In genomic region chr15:49877871-49878511, GRCh38 we compare ENCODE assay signal across 13 cellular contexts.
DNase-seq lines count a peak whose midpoint lies in the region; ATAC-seq and TF ChIP-seq lines count a peak whose summit lies in the region.
"Had no signal": no experiment of that assay in that cellular context is flagged by ENCODE, and none has a peak within 500 bp of the region (broad histone marks: within the 10 kb centered on the region; RNA-seq: fewer than 3 reads in every experiment).

No MANE protein-coding gene starts in this region.

- no peak overlapping the region for H3K4me3 Mint-ChIP-seq in natural killer cell
- H3K4me3 Mint-ChIP-seq in natural killer cell treated with Interleukin-12 subunit alpha and Interleukin-12 subunit beta and Interleukin-15 and Interleukin-18, amount 100 ng/mL, for 72 hours = no peak overlapping the region
- H3K4me3 Mint-ChIP-seq: activated T-cell treated with anti-CD3 and anti-CD28 coated beads, Interleukin-2, amount 50 U/mL, for 72 hours had no signal

- no peak for TF ChIP-seq CTCF in natural killer cell (IDR thresholded peaks at IDR 0.05)
- no peak for TF ChIP-seq CTCF in psoas muscle (IDR thresholded peaks at IDR 0.05)

- H3K36me3 Mint-ChIP-seq in natural killer cell = peaks cover 31% of the 10 kb centered on the region
- H3K36me3 Mint-ChIP-seq in natural killer cell treated with Interleukin-12 subunit alpha and Interleukin-12 subunit beta and Interleukin-15 and Interleukin-18, amount 100 ng/mL, for 72 hours = peaks cover 50% of the 10 kb centered on the region

- no peaks in the 10 kb centered on the region for H3K4me1 ChIP-seq in psoas muscle
- peaks cover 5 to 11% of the 10 kb centered on the region in 2 donors for H3K4me1 ChIP-seq in aorta (ENCODE audit: control insufficient read depth in 1 of 2, insufficient read depth in 2 of 2, low read length in 2 of 2)

- H3K27me3 Mint-ChIP-seq in natural killer cell (ENCODE audit: low read depth in 2 of 2) = no peaks in the 10 kb centered on the region
- H3K27me3 Mint-ChIP-seq in natural killer cell treated with Interleukin-12 subunit alpha and Interleukin-12 subunit beta and Interleukin-15 and Interleukin-18, amount 100 ng/mL, for 72 hours = no peaks in the 10 kb centered on the region

- H3K9me3 ChIP-seq in psoas muscle = no peaks in the 10 kb centered on the region
- no peaks in the 10 kb centered on the region for H3K9me3 ChIP-seq in aorta (ENCODE audit: control insufficient read depth, low read length)

- no peak for DNase-seq in natural killer cell
- no peak for DNase-seq in natural killer cell treated with Interleukin-12 subunit alpha and Interleukin-12 subunit beta and Interleukin-15 and Interleukin-18, amount 100 ng/mL, for 72 hours (ENCODE audit: low spot score)
- DNase-seq in left cardiac atrium = no peak
- DNase-seq in psoas muscle = no peak
- DNase-seq in aorta = peak in 1 of 2 donors; percentile 55
- no peak for DNase-seq in G401 (ENCODE audit: low spot score)
- DNase-seq in HuH-7.5 (ENCODE audit: low spot score) = no peak
- DNase-seq: activated CD4-positive, CD25-positive, alpha-beta regulatory T cell treated with anti-CD3 and anti-CD28 coated beads, Interleukin-2, amount 50 U/mL, for 72 hours; activated T-cell treated with anti-CD3 and anti-CD28 coated beads, Interleukin-2, amount 50 U/mL, for 72 hours; NCI-H1436 treated with DMSO at 0.1 percent for 48 hours had no signal

- in situ Hi-C loops in G401 (cut with HindIII; ENCODE audit: low sequenced_read_pairs) = no loop called here

- ATAC-seq in natural killer cell (no peak), left cardiac atrium (peak; percentile 50 to 67), psoas muscle (peak; percentile 46 to 85 (median 73)), aorta (ENCODE audit: low FRiP score) (peak; percentile 84), HG03469 (IDR thresholded peaks at IDR 0.05; ENCODE audit: unreplicated experiment) (no peak)
- no peak for ATAC-seq in natural killer cell treated with Interleukin-12 subunit alpha and Interleukin-12 subunit beta and Interleukin-15 and Interleukin-18, amount 100 ng/mL, for 72 hours
- ATAC-seq: activated T-cell treated with anti-CD3 and anti-CD28 coated beads, Interleukin-2, amount 50 U/mL, for 72 hours; K562 had no signal

- H3K27ac Mint-ChIP-seq in natural killer cell = peak overlapping the region; percentile 10 to 44
- H3K27ac Mint-ChIP-seq in natural killer cell treated with Interleukin-12 subunit alpha and Interleukin-12 subunit beta and Interleukin-15 and Interleukin-18, amount 100 ng/mL, for 72 hours = no peak overlapping the region
- H3K27ac Mint-ChIP-seq: activated T-cell treated with anti-CD3 and anti-CD28 coated beads, Interleukin-2, amount 50 U/mL, for 72 hours had no signal

- H3K27me3 ChIP-seq in psoas muscle (ENCODE audit: insufficient read depth in 3 of 3, low read length in 2 of 3) = no peaks in the 10 kb centered on the region
- H3K27me3 ChIP-seq in aorta (ENCODE audit: control insufficient read depth in 1 of 2, insufficient read depth in 2 of 2, low read length in 1 of 2) = no peaks in the 10 kb centered on the region

- H3K4me3 ChIP-seq in psoas muscle = no peak overlapping the region
- H3K4me3 ChIP-seq in aorta (ENCODE audit: low read length in 2 of 2) = no peak overlapping the region
- H3K4me3 ChIP-seq: K562 had no signal

- 35 to 52% (median 46%) methylated on average over 5 of the region's 5 CpGs for WGBS in psoas muscle, 3 donors
- 7 to 10% methylated on average over 5 of the region's 5 CpGs for WGBS in aorta, 2 donors

- intact Hi-C loops in natural killer cell (cut with micrococcal nuclease) (no loop called here), left cardiac atrium (cut with DNase I) (loop anchor here in 1 of 2 donors (5.0 to 10.0 kb wide), 3 partner anchors 57 to 174 kb away; no protein-coding TSS in a partner anchor), psoas muscle (cut with DNase I) (no loop called here), aorta (cut with DNase I) (no loop called here)

- no peaks in the 10 kb centered on the region for H3K36me3 ChIP-seq in psoas muscle (ENCODE audit: insufficient read depth in 1 of 2, low read depth in 1 of 2)
- H3K36me3 ChIP-seq in aorta (ENCODE audit: control insufficient read depth in 1 of 2, insufficient read depth in 2 of 2, low read length in 1 of 2) = no peaks in the 10 kb centered on the region

- no peaks in the 10 kb centered on the region for H3K9me3 Mint-ChIP-seq in natural killer cell
- no peaks in the 10 kb centered on the region for H3K9me3 Mint-ChIP-seq in natural killer cell treated with Interleukin-12 subunit alpha and Interleukin-12 subunit beta and Interleukin-15 and Interleukin-18, amount 100 ng/mL, for 72 hours
- H3K9me3 Mint-ChIP-seq: activated T-cell treated with anti-CD3 and anti-CD28 coated beads, Interleukin-2, amount 50 U/mL, for 72 hours had no signal

- H3K4me1 Mint-ChIP-seq in natural killer cell = peaks cover 5 to 9% of the 10 kb centered on the region in 2 donors
- H3K4me1 Mint-ChIP-seq in natural killer cell treated with Interleukin-12 subunit alpha and Interleukin-12 subunit beta and Interleukin-15 and Interleukin-18, amount 100 ng/mL, for 72 hours (ENCODE audit: low read depth in 2 of 2) = peaks cover 5 to 19% of the 10 kb centered on the region in 2 donors

- H3K27ac ChIP-seq in psoas muscle (peak overlapping the region; percentile 53), aorta (ENCODE audit: low read depth in 1 of 2, low read length in 2 of 2) (peak overlapping the region; percentile 77 to 100)
- H3K27ac ChIP-seq: epithelial cell of prostate had no signal

Comparison
In these comparisons a context has a peak if more than half of its experiments do, and no peak if none do; other contexts are left out.
1. H3K27ac Mint-ChIP-seq: peak in natural killer cell (2 of 2); none in natural killer cell treated with Interleukin-12 subunit alpha and Interleukin-12 subunit beta and Interleukin-15 and Interleukin-18, amount 100 ng/mL, for 72 hours (0 of 2).
2. ATAC-seq: peak in left cardiac atrium (2 of 2), psoas muscle (4 of 4) and aorta (single experiment); none in natural killer cell (0 of 3), natural killer cell treated with Interleukin-12 subunit alpha and Interleukin-12 subunit beta and Interleukin-15 and Interleukin-18, amount 100 ng/mL, for 72 hours (0 of 2) and HG03469 (single experiment).